Comparison of ENCODE assay signal across 10 cellular contexts in the genomic region with DNA sequence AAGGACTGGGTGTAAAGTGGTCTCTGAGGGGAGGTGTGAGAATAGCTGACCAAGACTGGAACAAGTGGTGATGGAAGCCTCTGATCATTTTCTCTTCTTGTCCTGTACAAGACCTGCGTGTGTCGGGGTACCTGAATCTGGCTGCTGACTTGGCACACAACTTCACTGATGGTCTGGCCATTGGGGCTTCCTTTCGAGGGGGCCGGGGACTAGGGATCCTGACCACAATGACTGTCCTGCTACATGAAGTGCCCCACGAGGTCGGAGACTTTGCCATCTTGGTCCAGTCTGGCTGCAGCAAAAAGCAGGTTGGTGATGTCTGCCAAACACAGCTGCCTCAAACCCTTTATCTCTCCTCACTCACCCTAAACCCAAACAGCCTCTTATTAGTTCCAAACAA. TPM values are rescaled to one million over a fixed set of nuclear protein-coding genes. Genes with fewer than 3 reads are reported as not detected.
A peak's percentile ranks its signal among the peaks of the same experiment; 100 is the strongest.
DNase-seq lines count a peak whose midpoint lies in the region; ATAC-seq and TF ChIP-seq lines count a peak whose summit lies in the region.
"Had no signal": no experiment of that assay in that cellular context is flagged by ENCODE, and none has a peak within 500 bp of the region (broad histone marks: within the 10 kb centered on the region; RNA-seq: fewer than 3 reads in every experiment).

No MANE protein-coding gene starts in this region.

- no peak overlapping the region for H3K4me3 ChIP-seq in PC-9

- H3K4me2 ChIP-seq in PC-9 = peak overlapping the region; percentile 93; the same call in 1 of the 2 replicates

- H3K9me3 Mint-ChIP-seq in activated T-cell treated with anti-CD3 and anti-CD28 coated beads, Interleukin-2, amount 50 U/mL, for 24 hours = no peaks in the 10 kb centered on the region
- H3K9me3 Mint-ChIP-seq in effector memory CD8-positive, alpha-beta T cell = no peaks in the 10 kb centered on the region
- no peaks in the 10 kb centered on the region for H3K9me3 Mint-ChIP-seq in progenitor cell of endocrine pancreas (ENCODE audit: low read depth)

- POLR2A ChIA-PET in PC-9 (lab: Charles Lee; ENCODE audit: unreplicated experiment) = no interaction called here

- BruUV-seq in PC-9 (replicated peaks; lab: Mats Ljungman, UMichigan) = no TSS peak

- H2AFZ ChIP-seq in PC-9 = no peak overlapping the region

- intact Hi-C loops in PC-9 (cut with micrococcal nuclease; ENCODE audit: unreplicated experiment) = loop anchor here (5.0 to 10.0 kb wide), 3 partner anchors 72 to 575 kb away; partner anchors contain the start of genes B3GALT4, CUTA, PHF1 and RPS18

- H3K27ac ChIP-seq in PC-9 = no peak overlapping the region
- H3K27ac ChIP-seq: dorsolateral prefrontal cortex had no signal

- H3K4me1 ChIP-seq in PC-9 (replicated peaks; ENCODE audit: insufficient read depth) = peaks cover 45% of the 10 kb centered on the region

- H3K9me2 ChIP-seq in PC-9 (ENCODE audit: insufficient read depth) = no peaks in the 10 kb centered on the region

- DNase-seq in activated T-cell treated with anti-CD3 and anti-CD28 coated beads, Interleukin-2, amount 50 U/mL, for 24 hours = no peak
- DNase-seq in activated T-cell treated with anti-CD3 and anti-CD28 coated beads for 4 hours = no peak
- DNase-seq in PC-9 = no peak
- DNase-seq in effector memory CD8-positive, alpha-beta T cell = no peak
- DNase-seq in progenitor cell of endocrine pancreas (ENCODE audit: low spot score, unreplicated experiment) = no peak
- DNase-seq in HPDE6-E6E7 (ENCODE audit: extremely low spot score) = no peak
- DNase-seq in superior temporal gyrus (ENCODE audit: extremely low spot score) = no peak
- DNase-seq: activated CD4-positive, CD25-positive, alpha-beta regulatory T cell treated with anti-CD3 and anti-CD28 coated beads, Interleukin-2, amount 50 U/mL, for 72 hours; dorsolateral prefrontal cortex had no signal

- ATAC-seq in effector memory CD8-positive, alpha-beta T cell (replicated peaks) = no peak
- no peak for ATAC-seq in HG02938 (IDR thresholded peaks at IDR 0.05; ENCODE audit: unreplicated experiment)

- H3K4me3 Mint-ChIP-seq in activated T-cell treated with anti-CD3 and anti-CD28 coated beads, Interleukin-2, amount 50 U/mL, for 24 hours = peak overlapping the region; percentile 98
- H3K4me3 Mint-ChIP-seq in effector memory CD8-positive, alpha-beta T cell = peak overlapping the region; percentile 13 to 42
- H3K4me3 Mint-ChIP-seq in progenitor cell of endocrine pancreas (ENCODE audit: low read depth) = peak overlapping the region; percentile 100

- no peaks in the 10 kb centered on the region for H3K9me3 ChIP-seq in PC-9 (ENCODE audit: insufficient read depth, low read depth)

- CTCF ChIA-PET in PC-9 (lab: Charles Lee) = interaction anchor here (0.6 kb wide), 1 partner anchor 236 kb away, joined by 3 read pairs; no protein-coding TSS in a partner anchor

- peak overlapping the region; percentile 99 for H3K27ac Mint-ChIP-seq in activated T-cell treated with anti-CD3 and anti-CD28 coated beads, Interleukin-2, amount 50 U/mL, for 24 hours
- peak overlapping the region in 1 of 2 donors; percentile 99 for H3K27ac Mint-ChIP-seq in effector memory CD8-positive, alpha-beta T cell
- no peak overlapping the region for H3K27ac Mint-ChIP-seq in progenitor cell of endocrine pancreas

- H3K27me3 ChIP-seq in PC-9 (ENCODE audit: insufficient read depth, low read depth) = no peaks in the 10 kb centered on the region
- H3K27me3 ChIP-seq: dorsolateral prefrontal cortex had no signal

- peaks cover 70% of the 10 kb centered on the region for H3K36me3 Mint-ChIP-seq in activated T-cell treated with anti-CD3 and anti-CD28 coated beads, Interleukin-2, amount 50 U/mL, for 24 hours (ENCODE audit: low read depth)
- peaks cover 44% of the 10 kb centered on the region for H3K36me3 Mint-ChIP-seq in effector memory CD8-positive, alpha-beta T cell (ENCODE audit: insufficient read depth)
- H3K36me3 Mint-ChIP-seq in progenitor cell of endocrine pancreas (ENCODE audit: insufficient read depth) = peaks cover 16% of the 10 kb centered on the region

- peaks cover 21% of the 10 kb centered on the region for H3K36me3 ChIP-seq in PC-9 (ENCODE audit: low read depth)

- H3F3A ChIP-seq in PC-9 (ENCODE audit: insufficient read depth, low read depth) = peaks cover 37% of the 10 kb centered on the region; the same call in 1 of the 2 replicates

- H4K20me1 ChIP-seq in PC-9 (ENCODE audit: insufficient read depth) = peaks cover 10% of the 10 kb centered on the region

- no peaks in the 10 kb centered on the region for H3K27me3 Mint-ChIP-seq in activated T-cell treated with anti-CD3 and anti-CD28 coated beads, Interleukin-2, amount 50 U/mL, for 24 hours
- no peaks in the 10 kb centered on the region for H3K27me3 Mint-ChIP-seq in effector memory CD8-positive, alpha-beta T cell
- H3K27me3 Mint-ChIP-seq in progenitor cell of endocrine pancreas = peaks cover 3% of the 10 kb centered on the region

- H3K4me1 Mint-ChIP-seq in activated T-cell treated with anti-CD3 and anti-CD28 coated beads, Interleukin-2, amount 50 U/mL, for 24 hours (ENCODE audit: low read depth) = peaks cover 75% of the 10 kb centered on the region
- peaks cover 65 to 66% of the 10 kb centered on the region in 2 donors for H3K4me1 Mint-ChIP-seq in effector memory CD8-positive, alpha-beta T cell (ENCODE audit: low read depth in 2 of 2)
- H3K4me1 Mint-ChIP-seq in progenitor cell of endocrine pancreas (ENCODE audit: low read depth) = peaks cover 53% of the 10 kb centered on the region

- no peak for TF ChIP-seq CTCF in PC-9 (conservative IDR thresholded peaks at IDR 0.05)
- no peak for TF ChIP-seq CTCF in progenitor cell of endocrine pancreas (IDR thresholded peaks at IDR 0.05; ENCODE audit: unreplicated experiment)

- H3K79me2 ChIP-seq in PC-9 (ENCODE audit: low read depth) = peaks cover 53% of the 10 kb centered on the region

RNA-seq across cellular contexts. Expression of gene HSD17B8, which starts 1.7 kb away (rescaled TPM):
- total RNA-seq in PC-9 (2021) (16.4 and 25.4 TPM in 2 replicates), progenitor cell of endocrine pancreas (7.0 and 9.2 TPM in 2 replicates)

RNA-seq across cellular contexts. Expression of gene SLC39A7, which starts 2.1 kb away (rescaled TPM):
- total RNA-seq in PC-9 (2021) = 96.4 and 110 TPM in 2 replicates
- total RNA-seq in progenitor cell of endocrine pancreas = 108 and 109 TPM in 2 replicates

RNA-seq across cellular contexts. Expression of gene RXRB, which starts 2.3 kb away (rescaled TPM):
- total RNA-seq in PC-9 (2021) (49.8 and 51.5 TPM in 2 replicates), progenitor cell of endocrine pancreas (44.3 and 47.1 TPM in 2 replicates)

RNA-seq across cellular contexts. Expression of gene RING1, which starts 5.5 kb away (rescaled TPM):
- total RNA-seq in PC-9 (2021) = 18.9 and 19.2 TPM in 2 replicates
- 56.2 and 62.4 TPM in 2 replicates for total RNA-seq in progenitor cell of endocrine pancreas

RNA-seq across cellular contexts. Expression of gene COL11A2, which starts 10.5 kb away (rescaled TPM):
- total RNA-seq in PC-9 (2021) = 2.2 and 3.4 TPM in 2 replicates
- total RNA-seq in progenitor cell of endocrine pancreas = 4.3 and 5.3 TPM in 2 replicates

Comparison
In these comparisons a context has a peak if more than half of its experiments do, and no peak if none do; other contexts are left out.
1. H3K4me3 Mint-ChIP-seq: peak in every context shown above with its lines; median percentile 100 in progenitor cell of endocrine pancreas; 98 in activated T-cell treated with anti-CD3 and anti-CD28 coated beads, Interleukin-2, amount 50 U/mL, for 24 hours; 28 in effector memory CD8-positive, alpha-beta T cell.